In genomic region chr12:50087995-50088394, GRCh38 we compare ENCODE assay signal across 8 cellular contexts. TPM values are rescaled to one million over a fixed set of nuclear protein-coding genes. Genes with fewer than 3 reads are reported as not detected.
DNase-seq lines count a peak whose midpoint lies in the region; ATAC-seq, FAIRE-seq and TF ChIP-seq lines count a peak whose summit lies in the region.

No MANE protein-coding gene starts in this region.

- H3K27me3 ChIP-seq in pancreas (no peaks in the 10 kb centered on the region), psoas muscle (ENCODE audit: insufficient read depth in 3 of 3, low read length in 2 of 3) (no peaks in the 10 kb centered on the region)

- H3K9me3 Mint-ChIP-seq in stimulated activated naive CD8-positive, alpha-beta T cell treated with anti-CD3 and anti-CD28 coated beads, Interleukin-15, amount 100 ng/mL, for 72 hours: no peaks in the 10 kb centered on the region
- no peaks in the 10 kb centered on the region for H3K9me3 Mint-ChIP-seq in activated naive CD8-positive, alpha-beta T cell treated with anti-CD3 and anti-CD28 coated beads for 36 hours

- H3K4me3 ChIP-seq in pancreas (no peak overlapping the region), psoas muscle (no peak overlapping the region)

- no peaks in the 10 kb centered on the region for H3K9me3 ChIP-seq in pancreas
- H3K9me3 ChIP-seq in psoas muscle: no peaks in the 10 kb centered on the region

- TF ChIP-seq CTCF in pancreas (IDR thresholded peaks at IDR 0.05): no peak
- no peak for TF ChIP-seq CTCF in psoas muscle (IDR thresholded peaks at IDR 0.05)

- DNase-seq in stimulated activated naive CD8-positive, alpha-beta T cell treated with anti-CD3 and anti-CD28 coated beads, Interleukin-15, amount 100 ng/mL, for 72 hours: no peak
- no peak for DNase-seq in stimulated activated naive CD8-positive, alpha-beta T cell treated with anti-CD3 and anti-CD28 coated beads, Interleukin-15, Interleukin-2, amounts not matched to agents 100 U/mL and 50 U/mL, for 24 hours
- DNase-seq in activated naive CD8-positive, alpha-beta T cell treated with anti-CD3 and anti-CD28 coated beads for 36 hours: no peak
- DNase-seq in iris pigment epithelial cell (ENCODE audit: low read depth) (peak; percentile 77), pancreas (no peak), psoas muscle (no peak)

- H3K27ac Mint-ChIP-seq in stimulated activated naive CD8-positive, alpha-beta T cell treated with anti-CD3 and anti-CD28 coated beads, Interleukin-15, amount 100 ng/mL, for 72 hours: peak overlapping the region; percentile 12 to 41
- H3K27ac Mint-ChIP-seq in activated naive CD8-positive, alpha-beta T cell treated with anti-CD3 and anti-CD28 coated beads for 36 hours: peak overlapping the region; percentile 27

- H3K4me1 Mint-ChIP-seq in stimulated activated naive CD8-positive, alpha-beta T cell treated with anti-CD3 and anti-CD28 coated beads, Interleukin-15, amount 100 ng/mL, for 72 hours: peaks cover 44% of the 10 kb centered on the region
- H3K4me1 Mint-ChIP-seq in activated naive CD8-positive, alpha-beta T cell treated with anti-CD3 and anti-CD28 coated beads for 36 hours: peaks cover 35% of the 10 kb centered on the region

- peaks cover 7 to 33% (median 15%) of the 10 kb centered on the region in 3 donors for H3K36me3 ChIP-seq in pancreas
- peaks cover 7 to 65% of the 10 kb centered on the region in 2 donors for H3K36me3 ChIP-seq in psoas muscle (ENCODE audit: insufficient read depth in 1 of 2, low read depth in 1 of 2)

- H3K36me3 Mint-ChIP-seq in activated naive CD8-positive, alpha-beta T cell treated with anti-CD3 and anti-CD28 coated beads for 36 hours: peaks cover 10% of the 10 kb centered on the region

- intact Hi-C loops in pancreas (cut with DNase I): loop anchor here in 1 of 3 donors (5.0 kb wide), 1 partner anchor 89 kb away; no protein-coding TSS in a partner anchor
- intact Hi-C loops in psoas muscle (cut with DNase I): loop anchor here in 1 of 2 donors (5.0 kb wide), 1 partner anchor 79 kb away; the partner anchor contains the start of gene CERS5

- H3K4me3 Mint-ChIP-seq in stimulated activated naive CD8-positive, alpha-beta T cell treated with anti-CD3 and anti-CD28 coated beads, Interleukin-15, amount 100 ng/mL, for 72 hours: no peak overlapping the region
- no peak overlapping the region for H3K4me3 Mint-ChIP-seq in activated naive CD8-positive, alpha-beta T cell treated with anti-CD3 and anti-CD28 coated beads for 36 hours

- WGBS in pancreas, 2 donors: 73 to 83% methylated on average over 3 of the region's 3 CpGs
- 35 to 64% (median 39%) methylated on average over 3 of the region's 3 CpGs for WGBS in psoas muscle, 3 donors

- H3K4me1 ChIP-seq in pancreas: peaks cover 0 to 3% (median 0%) of the 10 kb centered on the region in 3 donors
- peaks cover 14% of the 10 kb centered on the region for H3K4me1 ChIP-seq in psoas muscle

- FAIRE-seq in pancreas (lab: Jason Lieb, UNC): no peak

- H3K27me3 Mint-ChIP-seq in stimulated activated naive CD8-positive, alpha-beta T cell treated with anti-CD3 and anti-CD28 coated beads, Interleukin-15, amount 100 ng/mL, for 72 hours: no peaks in the 10 kb centered on the region
- no peaks in the 10 kb centered on the region for H3K27me3 Mint-ChIP-seq in activated naive CD8-positive, alpha-beta T cell treated with anti-CD3 and anti-CD28 coated beads for 36 hours

- ATAC-seq in stimulated activated naive CD8-positive, alpha-beta T cell treated with anti-CD3 and anti-CD28 coated beads, Interleukin-15, amount 100 ng/mL, for 72 hours: no peak
- ATAC-seq in stimulated activated naive CD8-positive, alpha-beta T cell treated with anti-CD3 and anti-CD28 coated beads, Interleukin-15, Interleukin-2, amounts not matched to agents 100 U/mL and 50 U/mL, for 24 hours: no peak
- ATAC-seq in HG02571 (IDR thresholded peaks at IDR 0.05; ENCODE audit: unreplicated experiment) (no peak), HG03520 (IDR thresholded peaks at IDR 0.05; ENCODE audit: unreplicated experiment) (no peak), pancreas (no peak), psoas muscle (no peak)

- H3K27ac ChIP-seq in pancreas (no peak overlapping the region), psoas muscle (no peak overlapping the region)

RNA-seq across cellular contexts. Expression of gene SMARCD1, which starts 2.9 kb away (rescaled TPM):
- 10 to 100 TPM; 65.8 to 74.8 TPM for total RNA-seq in activated naive CD8-positive, alpha-beta T cell treated with anti-CD3 and anti-CD28 coated beads for 36 hours
- 10 to 100 TPM; 13.7 to 22.8 (median 15.4) TPM for total RNA-seq in pancreas
- 10 to 100 TPM; 12.5 to 22.6 TPM for polyA plus RNA-seq in pancreas
- total RNA-seq in psoas muscle: 10 to 100 TPM; 14.2 to 21.1 (median 17.9) TPM
- polyA plus RNA-seq in psoas muscle: 10 to 100 TPM; 11.7 to 20.4 (median 12.3) TPM

RNA-seq across cellular contexts. Expression of gene GPD1, which starts 15.8 kb away (rescaled TPM):
- under 1 TPM; 0.39 to 0.86 TPM for total RNA-seq in activated naive CD8-positive, alpha-beta T cell treated with anti-CD3 and anti-CD28 coated beads for 36 hours
- total RNA-seq in pancreas: 10 to 100 TPM in 1 of 6 donors, 1 to 10 TPM in 1, under 1 TPM in 4; 0.75 to 14.2 (median 0.90) TPM
- 10 to 100 TPM in 1 of 2 donors, 1 to 10 TPM in 1; 8.4 to 11.3 TPM for polyA plus RNA-seq in pancreas
- total RNA-seq in psoas muscle: 100 to 1,000 TPM in 3 of 4 donors, 10 to 100 TPM in 1; 92.0 to 221 (median 148) TPM
- 100 to 1,000 TPM in 1 of 3 donors, 10 to 100 TPM in 2; 17.4 to 120 (median 66.0) TPM for polyA plus RNA-seq in psoas muscle

RNA-seq across cellular contexts. Expression of gene COX14, which starts 24.0 kb away (rescaled TPM):
- total RNA-seq in activated naive CD8-positive, alpha-beta T cell treated with anti-CD3 and anti-CD28 coated beads for 36 hours: 10 to 100 TPM; 48.3 to 49.2 TPM
- total RNA-seq in pancreas (10 to 100 TPM; 16.8 to 29.3 (median 20.9) TPM), psoas muscle (100 to 1,000 TPM; 101 to 141 (median 115) TPM)
- polyA plus RNA-seq in pancreas (10 to 100 TPM; 36.5 to 62.0 TPM), psoas muscle (100 to 1,000 TPM; 132 to 173 (median 132) TPM)

RNA-seq across cellular contexts. Expression of gene ASIC1, which starts 30.6 kb away (rescaled TPM):
- 10 to 100 TPM; 10.8 TPM for total RNA-seq in activated naive CD8-positive, alpha-beta T cell treated with anti-CD3 and anti-CD28 coated beads for 36 hours
- total RNA-seq in pancreas (1 to 10 TPM in 1 of 6 donors, under 1 TPM in 5; 0.14 to 1.0 (median 0.55) TPM), psoas muscle (under 1 TPM; 0.32 to 0.82 (median 0.60) TPM)
- polyA plus RNA-seq in pancreas (1 to 10 TPM in 1 of 2 donors, under 1 TPM in 1; 0.38 to 1.0 TPM), psoas muscle (under 1 TPM; 0.20 to 0.29 (median 0.25) TPM)

Comparison
In these comparisons a context has a peak if more than half of its experiments do, and no peak if none do; other contexts are left out.
1. RNA of gene GPD1, which starts 15.8 kb away (total RNA-seq): 92.0 to 221 TPM in psoas muscle; 0.75 to 14.2 TPM in pancreas and 0.39 to 0.86 TPM in activated naive CD8-positive, alpha-beta T cell treated with anti-CD3 and anti-CD28 coated beads for 36 hours; every median in the first group is over 4 times any median in the second.